In the genomic region with DNA sequence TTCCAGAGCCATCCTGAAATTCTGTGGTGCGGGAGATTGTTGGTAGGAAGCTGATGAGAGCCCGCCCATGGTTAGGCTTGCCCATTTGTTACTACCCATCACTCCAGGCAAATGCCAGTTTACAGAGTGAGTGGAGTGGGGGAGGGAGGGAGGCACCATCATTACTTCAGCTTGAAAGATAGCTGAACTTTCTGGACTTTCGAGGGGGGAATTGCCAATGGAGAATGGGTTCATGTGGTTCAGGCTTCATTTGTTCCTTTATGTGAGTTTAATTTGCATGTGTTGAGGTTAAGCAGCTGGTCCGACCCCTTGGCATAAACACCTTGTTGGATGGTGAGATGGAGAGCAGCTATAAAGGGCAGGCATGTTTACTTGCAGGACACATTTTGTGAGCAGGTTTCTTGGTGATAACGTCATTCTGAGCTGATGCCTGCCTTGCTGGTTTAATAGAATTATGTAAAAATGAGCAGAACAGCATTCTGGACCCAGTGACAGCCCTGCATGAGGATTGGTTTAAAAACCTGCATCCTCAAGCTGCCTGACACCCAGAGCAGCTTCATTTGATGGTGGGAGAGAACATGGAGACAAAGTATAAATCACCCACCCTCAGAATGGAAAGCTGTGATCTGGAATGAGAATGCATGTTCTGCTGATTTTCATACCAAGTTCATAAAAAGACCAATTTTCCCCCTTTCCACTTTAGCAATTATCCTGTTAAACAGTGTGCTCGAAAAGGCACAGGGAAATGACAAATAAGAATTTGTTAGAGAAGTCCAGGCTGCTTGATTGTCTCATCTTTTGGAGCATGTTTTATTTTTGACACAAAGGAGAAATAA, we compare ENCODE assay signal across 15 cellular contexts.
DNase-seq lines count a peak whose midpoint lies in the region; ATAC-seq, FAIRE-seq and TF ChIP-seq lines count a peak whose summit lies in the region.
"Had no signal": no experiment of that assay in that cellular context is flagged by ENCODE, and none has a peak within 500 bp of the region (broad histone marks: within the 10 kb centered on the region; RNA-seq: fewer than 3 reads in every experiment).

No MANE protein-coding gene starts in this region.

- TF ChIP-seq CTCF in left ventricle myocardium inferior (IDR thresholded peaks at IDR 0.05; ENCODE audit: borderline replicate concordance) (no peak), right atrium auricular region (IDR thresholded peaks at IDR 0.05) (no peak), K562 (IDR thresholded peaks at IDR 0.05 in 2 of 3, conservative IDR thresholded peaks at IDR 0.05 in 1 of 3; ENCODE audit: insufficient read depth in 2 of 3, low read depth in 1 of 3, low read length in 3 of 3) (no peak), mesothelial cell of epicardium (IDR thresholded peaks at IDR 0.05; ENCODE audit: unreplicated experiment) (no peak)

- no peaks in the 10 kb centered on the region for H3K36me3 Mint-ChIP-seq in mesothelial cell of epicardium
- H3K36me3 Mint-ChIP-seq: activated naive CD8-positive, alpha-beta T cell treated with anti-CD3 and anti-CD28 coated beads, Interleukin-2, amount 10 ng/mL, durations not matched to agents 7 days and 5 days had no signal

- intact Hi-C loops in left ventricle myocardium inferior (cut with micrococcal nuclease), result no loop called here
- intact Hi-C loops in K562 (cut with micrococcal nuclease), result no loop called here

- TF ChIP-seq RAD21 in K562 (CRISPR knock-in tag; conservative IDR thresholded peaks at IDR 0.05 in 1 of 2, IDR thresholded peaks at IDR 0.05 in 1 of 2), result no peak

- H3K27me3 Mint-ChIP-seq in mesothelial cell of epicardium (ENCODE audit: low read depth), result no peaks in the 10 kb centered on the region

- H3K27me3 ChIP-seq in left ventricle myocardium inferior (ENCODE audit: low read depth), result no peaks in the 10 kb centered on the region
- H3K27me3 ChIP-seq in right atrium auricular region, result no peaks in the 10 kb centered on the region
- H3K27me3 ChIP-seq in K562 (ENCODE audit: control insufficient read depth in 2 of 2, insufficient read depth in 2 of 2, low read length in 2 of 2), result peaks cover 17 to 31% of the 10 kb centered on the region in 2 experiments

- peak overlapping the region; percentile 84 for H3K27ac Mint-ChIP-seq in mesothelial cell of epicardium
- H3K27ac Mint-ChIP-seq: activated naive CD8-positive, alpha-beta T cell treated with anti-CD3 and anti-CD28 coated beads, Interleukin-2, amount 10 ng/mL, durations not matched to agents 7 days and 5 days had no signal

- no peaks in the 10 kb centered on the region for H4K20me1 ChIP-seq in K562 (replicated peaks; ENCODE audit: control insufficient read depth, insufficient read depth, low read length)

- no TSS peak for BruUV-seq in K562 (replicated peaks; lab: Mats Ljungman, UMichigan)

- H3K9me1 ChIP-seq in K562 (ENCODE audit: control insufficient read depth, insufficient read depth, low read length), result no peaks in the 10 kb centered on the region

- H3K4me3 Mint-ChIP-seq in mesothelial cell of epicardium, result no peak overlapping the region
- H3K4me3 Mint-ChIP-seq: activated naive CD8-positive, alpha-beta T cell treated with anti-CD3 and anti-CD28 coated beads, Interleukin-2, amount 10 ng/mL, durations not matched to agents 7 days and 5 days; GM23338 had no signal

- POLR2A ChIA-PET in K562 (lab: Yijun Ruan, JAX), result interaction anchor here (0.7 to 1.6 kb wide), 3 partner anchors 9 to 21 kb away, joined by 3 to 4 read pairs (median 3); no protein-coding TSS in a partner anchor

- H3K4me3 ChIP-seq in left ventricle myocardium inferior (peak overlapping the region; percentile 41), right atrium auricular region (no peak overlapping the region), K562 (no peak overlapping the region)
- H3K4me3 ChIP-seq: GM23338 had no signal

- H3K4me1 Mint-ChIP-seq in mesothelial cell of epicardium, result peaks cover 38% of the 10 kb centered on the region

- CTCF ChIA-PET in K562 (lab: Yijun Ruan, JAX; ENCODE audit: low intra/inter-chr PET ratio), result no interaction called here

- H3K9me3 Mint-ChIP-seq in mesothelial cell of epicardium, result no peaks in the 10 kb centered on the region
- H3K9me3 Mint-ChIP-seq: activated naive CD8-positive, alpha-beta T cell treated with anti-CD3 and anti-CD28 coated beads, Interleukin-2, amount 10 ng/mL, durations not matched to agents 7 days and 5 days had no signal

- 13% methylated on average over 6 of the region's 6 CpGs for WGBS in K562 (ENCODE audit: insufficient coverage, low coverage, missing lambda C conversion rate)

- no peak for TF ChIP-seq EP300 in K562 (IDR thresholded peaks at IDR 0.05; ENCODE audit: low read length)

- ATAC-seq in K562, result no peak
- ATAC-seq in HG03378 (IDR thresholded peaks at IDR 0.05; ENCODE audit: unreplicated experiment), result no peak
- no peak for ATAC-seq in GM19463 (IDR thresholded peaks at IDR 0.05; ENCODE audit: unreplicated experiment)

- H3K27ac ChIP-seq in left ventricle myocardium inferior (replicated peaks) (peak overlapping the region; percentile 82), right atrium auricular region (no peak overlapping the region), K562 (ENCODE audit: extremely low read depth, low read depth, low read length) (no peak overlapping the region)

- peak overlapping the region; percentile 56; the same call in 1 of the 2 replicates for H3K4me2 ChIP-seq in K562 (ENCODE audit: insufficient read depth, low read length)
- H3K4me2 ChIP-seq: GM23338 had no signal

- H3K79me2 ChIP-seq in K562 (ENCODE audit: control insufficient read depth, insufficient read depth, low read length), result no peaks in the 10 kb centered on the region

- peak overlapping the region; percentile 80 for H2AFZ ChIP-seq in K562 (ENCODE audit: low read depth, low read length)
- H2AFZ ChIP-seq: GM23338 had no signal

- peaks cover 95% of the 10 kb centered on the region for H3K4me1 ChIP-seq in left ventricle myocardium inferior
- H3K4me1 ChIP-seq in right atrium auricular region, result peaks cover 0 to 49% of the 10 kb centered on the region in 2 donors
- H3K4me1 ChIP-seq in K562 (replicated peaks in 1 of 2; ENCODE audit: control insufficient read depth in 2 of 2, insufficient read depth in 2 of 2, low read length in 2 of 2), result peaks cover 0 to 4% of the 10 kb centered on the region in 2 experiments; a peak in 2 of 5 replicates

- no peak for DNase-seq in left ventricle myocardium inferior
- DNase-seq in right atrium auricular region (ENCODE audit: low spot score), result no peak
- no peak for DNase-seq in K562 (ENCODE audit: extremely low read depth in 1 of 4, low spot score in 3 of 4)
- no peak for DNase-seq in mesothelial cell of epicardium (ENCODE audit: low spot score in 2 of 2, unreplicated experiment in 2 of 2)
- DNase-seq in NK-92 (lab: John Stamatoyannopoulos, UW; ENCODE audit: unreplicated experiment), result no peak
- DNase-seq in HCEC 1CT, result no peak
- DNase-seq: activated CD4-positive, CD25-positive, alpha-beta regulatory T cell treated with anti-CD3 and anti-CD28 coated beads, Interleukin-2, amount 50 U/mL, for 72 hours; activated naive CD8-positive, alpha-beta T cell treated with anti-CD3 and anti-CD28 coated beads, Interleukin-2, amount 10 ng/mL, durations not matched to agents 7 days and 5 days; AML-193; stimulated activated CD8-positive, alpha-beta memory T cell treated with anti-CD3 and anti-CD28 coated beads, Interleukin-4, amount 100 ng/mL, for 48 hours; T-helper 1 cell had no signal

- no peaks in the 10 kb centered on the region for H3K9me3 ChIP-seq in left ventricle myocardium inferior (replicated peaks)
- H3K9me3 ChIP-seq in right atrium auricular region, result no peaks in the 10 kb centered on the region
- no peaks in the 10 kb centered on the region for H3K9me3 ChIP-seq in K562 (replicated peaks; ENCODE audit: control insufficient read depth, insufficient read depth, low read depth, low read length)

- H3K9ac ChIP-seq in K562 (ENCODE audit: insufficient read depth in 1 of 2, low read depth in 2 of 2, low read length in 2 of 2), result no peak overlapping the region

- TF ChIP-seq POLR2A in K562 (conservative IDR thresholded peaks at IDR 0.05), result no peak

- FAIRE-seq in K562 (lab: Jason Lieb, UNC), result no peak
- FAIRE-seq: urothelium cell line had no signal

- H3K36me3 ChIP-seq in left ventricle myocardium inferior, result no peaks in the 10 kb centered on the region
- H3K36me3 ChIP-seq in right atrium auricular region, result no peaks in the 10 kb centered on the region
- H3K36me3 ChIP-seq in K562 (ENCODE audit: control insufficient read depth, insufficient read depth, low read length), result no peaks in the 10 kb centered on the region

- in situ Hi-C loops in K562 (cut with MboI), result no loop called here

TF ChIP-seq in K562, 482 proteins besides CTCF, POLR2A, EP300 and RAD21 (continues in another document):
- no peak for TF ChIP-seq MAFG (tag; conservative IDR thresholded peaks at IDR 0.05)
- no peak for TF ChIP-seq SIX5 (IDR thresholded peaks at IDR 0.05; ENCODE audit: borderline replicate concordance in 1 of 2, insufficient read depth in 1 of 2, low read depth in 1 of 2, low read length in 2 of 2)
- TF ChIP-seq, protein P1, sequence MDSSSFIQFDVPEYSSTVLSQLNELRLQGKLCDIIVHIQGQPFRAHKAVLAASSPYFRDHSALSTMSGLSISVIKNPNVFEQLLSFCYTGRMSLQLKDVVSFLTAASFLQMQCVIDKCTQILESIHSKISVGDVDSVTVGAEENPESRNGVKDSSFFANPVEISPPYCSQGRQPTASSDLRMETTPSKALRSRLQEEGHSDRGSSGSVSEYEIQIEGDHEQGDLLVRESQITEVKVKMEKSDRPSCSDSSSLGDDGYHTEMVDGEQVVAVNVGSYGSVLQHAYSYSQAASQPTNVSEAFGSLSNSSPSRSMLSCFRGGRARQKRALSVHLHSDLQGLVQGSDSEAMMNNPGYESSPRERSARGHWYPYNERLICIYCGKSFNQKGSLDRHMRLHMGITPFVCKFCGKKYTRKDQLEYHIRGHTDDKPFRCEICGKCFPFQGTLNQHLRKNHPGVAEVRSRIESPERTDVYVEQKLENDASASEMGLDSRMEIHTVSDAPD (CRISPR knock-in tag; IDR thresholded peaks at IDR 0.05), result no peak
- no peak for TF ChIP-seq ZNF277 (CRISPR knock-in tag; IDR thresholded peaks at IDR 0.05; ENCODE audit: borderline replicate concordance)
- no peak for TF ChIP-seq DNMT1 (IDR thresholded peaks at IDR 0.05)
- no peak for TF ChIP-seq ZNF695 (CRISPR knock-in tag; IDR thresholded peaks at IDR 0.05)
- TF ChIP-seq CBX1 (IDR thresholded peaks at IDR 0.05; ENCODE audit: low read depth), result no peak
- no peak for TF ChIP-seq MTA2 (IDR thresholded peaks at IDR 0.05; ENCODE audit: low read depth)
- TF ChIP-seq ZNF785 (CRISPR knock-in tag; IDR thresholded peaks at IDR 0.05), result no peak
